Comparison of ENCODE assay signal across 15 cellular contexts in the genomic region with DNA sequence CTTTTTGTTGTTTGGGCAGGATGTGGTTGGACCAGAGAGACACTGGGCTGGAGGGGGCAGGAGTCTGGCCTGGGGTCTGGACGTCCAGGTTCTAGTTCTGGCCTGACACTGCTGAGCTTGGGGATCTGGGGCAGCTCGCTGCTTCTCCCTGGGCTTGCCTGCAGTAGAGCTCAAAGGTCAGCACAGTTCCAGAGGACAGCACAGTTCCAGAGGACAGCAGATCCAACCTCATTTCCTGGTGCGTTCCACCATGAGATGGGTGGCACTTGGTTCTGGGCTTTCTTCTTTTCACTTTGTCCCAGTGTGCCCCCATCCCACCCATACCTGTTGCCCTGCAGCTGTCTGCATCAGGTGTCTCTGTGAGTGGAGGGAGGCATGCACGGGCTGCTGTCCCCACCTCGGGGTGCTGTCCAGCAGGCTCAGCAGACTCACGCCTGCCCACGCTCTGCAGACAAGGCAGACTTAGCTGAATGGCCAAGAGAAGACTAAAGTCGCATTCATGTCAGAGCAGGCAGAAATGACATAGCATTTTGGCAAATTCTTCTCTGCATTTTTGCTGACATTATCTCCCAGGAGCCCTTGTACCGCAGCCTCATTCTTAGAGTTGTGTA. TPM values are rescaled to one million over a fixed set of nuclear protein-coding genes. Genes with fewer than 3 reads are reported as not detected.
"Had no signal": no experiment of that assay in that cellular context is flagged by ENCODE, and none has a peak within 500 bp of the region (broad histone marks: within the 10 kb centered on the region; RNA-seq: fewer than 3 reads in every experiment).

No MANE protein-coding gene starts in this region.

- DNase-seq: activated CD4-positive, alpha-beta T cell treated with anti-CD3 and anti-CD28 coated beads, Interleukin-2, amount 10 ng/mL, durations not matched to agents 7 days and 5 days; activated CD4-positive, CD25-positive, alpha-beta regulatory T cell; activated naive CD4-positive, alpha-beta T cell treated with Interleukin-2 at 50 U/mL for 16 hours; anterior cingulate cortex; brain microvascular endothelial cell; effector memory CD4-positive, alpha-beta T cell; hippocampal formation; naive B cell; pancreas; stimulated activated CD4-positive, alpha-beta T cell treated with anti-CD3 and anti-CD28 coated beads, Interleukin-2, amount 100 ng/mL, for 48 hours; thyroid gland had no signal

- H3K4me1 Mint-ChIP-seq: activated CD4-positive, alpha-beta T cell treated with anti-CD3 and anti-CD28 coated beads, Interleukin-2, amount 10 ng/mL, durations not matched to agents 7 days and 5 days; naive B cell; stimulated activated memory B cell treated with anti-CD40 and anti-IgM and Interleukin-4, amounts not matched to agents 10 μg/mL and 1 μg/mL and 100 μg/mL, for 72 hours had no signal

- H3K4me3 Mint-ChIP-seq: activated CD4-positive, alpha-beta T cell treated with anti-CD3 and anti-CD28 coated beads, Interleukin-2, amount 10 ng/mL, durations not matched to agents 7 days and 5 days; dendritic cell treated with granulocyte-macrophage colony-stimulating factor and Interleukin-4, amounts not matched to agents 40 ng/mL and 50 ng/mL, for 4 days; naive B cell; stimulated activated memory B cell treated with anti-CD40 and anti-IgM and Interleukin-4, amounts not matched to agents 10 μg/mL and 1 μg/mL and 100 μg/mL, for 72 hours; T-helper 2 cell treated with Interferon-gamma antibody and Interleukin-4, amounts not matched to agents 5 μg/mL and 100 μg/mL, for 36 hours had no signal

- H3K9me3 ChIP-seq: pancreas, thyroid gland had no signal

- H3K27ac Mint-ChIP-seq: activated CD4-positive, alpha-beta T cell treated with anti-CD3 and anti-CD28 coated beads, Interleukin-2, amount 10 ng/mL, durations not matched to agents 7 days and 5 days; dendritic cell treated with granulocyte-macrophage colony-stimulating factor and Interleukin-4, amounts not matched to agents 40 ng/mL and 50 ng/mL, for 4 days; stimulated activated memory B cell treated with anti-CD40 and anti-IgM and Interleukin-4, amounts not matched to agents 10 μg/mL and 1 μg/mL and 100 μg/mL, for 72 hours; T-helper 2 cell treated with Interferon-gamma antibody and Interleukin-4, amounts not matched to agents 5 μg/mL and 100 μg/mL, for 36 hours had no signal

- H3K27ac ChIP-seq: brain microvascular endothelial cell, pancreas, thyroid gland had no signal

- H3K4me1 ChIP-seq: pancreas had no signal

- H3K36me3 ChIP-seq: brain microvascular endothelial cell, pancreas, thyroid gland had no signal

- H3K36me3 Mint-ChIP-seq: naive B cell; stimulated activated memory B cell treated with anti-CD40 and anti-IgM and Interleukin-4, amounts not matched to agents 10 μg/mL and 1 μg/mL and 100 μg/mL, for 72 hours had no signal

- ATAC-seq: pancreas; stimulated activated memory B cell treated with anti-CD40 and anti-IgM and Interleukin-4, amounts not matched to agents 10 μg/mL and 1 μg/mL and 100 μg/mL, for 72 hours had no signal

- H3K9me3 Mint-ChIP-seq: activated CD4-positive, alpha-beta T cell treated with anti-CD3 and anti-CD28 coated beads, Interleukin-2, amount 10 ng/mL, durations not matched to agents 7 days and 5 days; dendritic cell treated with granulocyte-macrophage colony-stimulating factor and Interleukin-4, amounts not matched to agents 40 ng/mL and 50 ng/mL, for 4 days; stimulated activated memory B cell treated with anti-CD40 and anti-IgM and Interleukin-4, amounts not matched to agents 10 μg/mL and 1 μg/mL and 100 μg/mL, for 72 hours; T-helper 2 cell treated with Interferon-gamma antibody and Interleukin-4, amounts not matched to agents 5 μg/mL and 100 μg/mL, for 36 hours had no signal

- H3K27me3 Mint-ChIP-seq: activated CD4-positive, alpha-beta T cell treated with anti-CD3 and anti-CD28 coated beads, Interleukin-2, amount 10 ng/mL, durations not matched to agents 7 days and 5 days; stimulated activated memory B cell treated with anti-CD40 and anti-IgM and Interleukin-4, amounts not matched to agents 10 μg/mL and 1 μg/mL and 100 μg/mL, for 72 hours had no signal

- H3K27me3 ChIP-seq: brain microvascular endothelial cell, pancreas, thyroid gland had no signal

- H3K4me3 ChIP-seq: pancreas, thyroid gland had no signal

RNA-seq across cellular contexts. Expression of a gene that starts 16.7 kb away (rescaled TPM):
- total RNA-seq: activated CD4-positive, alpha-beta T cell treated with anti-CD3 and anti-CD28 coated beads, Interleukin-2, amount 10 ng/mL, durations not matched to agents 7 days and 5 days; lung microvascular endothelial cell had no signal
